Comparison of ENCODE assay signal across 1 cellular context in the genomic region with DNA sequence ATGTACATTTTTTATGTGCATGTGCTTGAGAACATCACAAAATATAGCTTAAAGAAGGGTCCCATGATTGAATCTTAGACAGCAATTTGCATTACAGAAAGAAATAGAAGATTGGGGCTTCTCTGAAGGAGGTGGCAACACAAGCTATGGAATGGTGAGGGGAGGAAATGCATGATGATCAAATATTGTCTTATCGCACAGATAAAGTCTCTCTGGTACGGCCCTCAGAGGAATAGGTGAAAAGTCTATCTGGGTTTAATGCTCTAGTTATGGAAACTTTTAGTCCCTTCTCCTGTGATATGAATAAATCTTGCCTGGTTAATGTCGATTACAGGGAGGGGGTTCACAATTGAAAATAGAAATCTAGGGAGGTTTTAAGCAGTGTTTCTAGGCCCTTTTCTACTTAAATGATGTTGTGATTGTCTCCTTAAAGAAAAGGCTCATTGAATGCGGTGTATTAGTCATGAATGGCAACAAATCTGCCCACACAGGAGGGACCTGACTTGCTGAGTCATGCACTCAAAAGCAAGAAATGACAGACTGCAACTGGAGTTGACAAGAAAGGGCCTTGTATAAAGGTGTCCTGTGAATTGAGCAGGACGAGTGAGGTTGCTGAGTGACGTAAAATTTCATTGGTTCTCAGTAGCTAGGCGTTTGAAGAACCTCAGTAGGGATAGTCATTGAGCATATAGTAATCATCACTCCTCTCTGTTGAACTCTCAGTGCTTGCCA.
TF ChIP-seq lines count a peak whose summit lies in the region.

No MANE protein-coding gene starts in this region.

TF ChIP-seq in GM23338, 12 proteins besides CTCF, POLR2A, EP300 and RAD21 (continued from another document):
- TF ChIP-seq, protein P1, sequence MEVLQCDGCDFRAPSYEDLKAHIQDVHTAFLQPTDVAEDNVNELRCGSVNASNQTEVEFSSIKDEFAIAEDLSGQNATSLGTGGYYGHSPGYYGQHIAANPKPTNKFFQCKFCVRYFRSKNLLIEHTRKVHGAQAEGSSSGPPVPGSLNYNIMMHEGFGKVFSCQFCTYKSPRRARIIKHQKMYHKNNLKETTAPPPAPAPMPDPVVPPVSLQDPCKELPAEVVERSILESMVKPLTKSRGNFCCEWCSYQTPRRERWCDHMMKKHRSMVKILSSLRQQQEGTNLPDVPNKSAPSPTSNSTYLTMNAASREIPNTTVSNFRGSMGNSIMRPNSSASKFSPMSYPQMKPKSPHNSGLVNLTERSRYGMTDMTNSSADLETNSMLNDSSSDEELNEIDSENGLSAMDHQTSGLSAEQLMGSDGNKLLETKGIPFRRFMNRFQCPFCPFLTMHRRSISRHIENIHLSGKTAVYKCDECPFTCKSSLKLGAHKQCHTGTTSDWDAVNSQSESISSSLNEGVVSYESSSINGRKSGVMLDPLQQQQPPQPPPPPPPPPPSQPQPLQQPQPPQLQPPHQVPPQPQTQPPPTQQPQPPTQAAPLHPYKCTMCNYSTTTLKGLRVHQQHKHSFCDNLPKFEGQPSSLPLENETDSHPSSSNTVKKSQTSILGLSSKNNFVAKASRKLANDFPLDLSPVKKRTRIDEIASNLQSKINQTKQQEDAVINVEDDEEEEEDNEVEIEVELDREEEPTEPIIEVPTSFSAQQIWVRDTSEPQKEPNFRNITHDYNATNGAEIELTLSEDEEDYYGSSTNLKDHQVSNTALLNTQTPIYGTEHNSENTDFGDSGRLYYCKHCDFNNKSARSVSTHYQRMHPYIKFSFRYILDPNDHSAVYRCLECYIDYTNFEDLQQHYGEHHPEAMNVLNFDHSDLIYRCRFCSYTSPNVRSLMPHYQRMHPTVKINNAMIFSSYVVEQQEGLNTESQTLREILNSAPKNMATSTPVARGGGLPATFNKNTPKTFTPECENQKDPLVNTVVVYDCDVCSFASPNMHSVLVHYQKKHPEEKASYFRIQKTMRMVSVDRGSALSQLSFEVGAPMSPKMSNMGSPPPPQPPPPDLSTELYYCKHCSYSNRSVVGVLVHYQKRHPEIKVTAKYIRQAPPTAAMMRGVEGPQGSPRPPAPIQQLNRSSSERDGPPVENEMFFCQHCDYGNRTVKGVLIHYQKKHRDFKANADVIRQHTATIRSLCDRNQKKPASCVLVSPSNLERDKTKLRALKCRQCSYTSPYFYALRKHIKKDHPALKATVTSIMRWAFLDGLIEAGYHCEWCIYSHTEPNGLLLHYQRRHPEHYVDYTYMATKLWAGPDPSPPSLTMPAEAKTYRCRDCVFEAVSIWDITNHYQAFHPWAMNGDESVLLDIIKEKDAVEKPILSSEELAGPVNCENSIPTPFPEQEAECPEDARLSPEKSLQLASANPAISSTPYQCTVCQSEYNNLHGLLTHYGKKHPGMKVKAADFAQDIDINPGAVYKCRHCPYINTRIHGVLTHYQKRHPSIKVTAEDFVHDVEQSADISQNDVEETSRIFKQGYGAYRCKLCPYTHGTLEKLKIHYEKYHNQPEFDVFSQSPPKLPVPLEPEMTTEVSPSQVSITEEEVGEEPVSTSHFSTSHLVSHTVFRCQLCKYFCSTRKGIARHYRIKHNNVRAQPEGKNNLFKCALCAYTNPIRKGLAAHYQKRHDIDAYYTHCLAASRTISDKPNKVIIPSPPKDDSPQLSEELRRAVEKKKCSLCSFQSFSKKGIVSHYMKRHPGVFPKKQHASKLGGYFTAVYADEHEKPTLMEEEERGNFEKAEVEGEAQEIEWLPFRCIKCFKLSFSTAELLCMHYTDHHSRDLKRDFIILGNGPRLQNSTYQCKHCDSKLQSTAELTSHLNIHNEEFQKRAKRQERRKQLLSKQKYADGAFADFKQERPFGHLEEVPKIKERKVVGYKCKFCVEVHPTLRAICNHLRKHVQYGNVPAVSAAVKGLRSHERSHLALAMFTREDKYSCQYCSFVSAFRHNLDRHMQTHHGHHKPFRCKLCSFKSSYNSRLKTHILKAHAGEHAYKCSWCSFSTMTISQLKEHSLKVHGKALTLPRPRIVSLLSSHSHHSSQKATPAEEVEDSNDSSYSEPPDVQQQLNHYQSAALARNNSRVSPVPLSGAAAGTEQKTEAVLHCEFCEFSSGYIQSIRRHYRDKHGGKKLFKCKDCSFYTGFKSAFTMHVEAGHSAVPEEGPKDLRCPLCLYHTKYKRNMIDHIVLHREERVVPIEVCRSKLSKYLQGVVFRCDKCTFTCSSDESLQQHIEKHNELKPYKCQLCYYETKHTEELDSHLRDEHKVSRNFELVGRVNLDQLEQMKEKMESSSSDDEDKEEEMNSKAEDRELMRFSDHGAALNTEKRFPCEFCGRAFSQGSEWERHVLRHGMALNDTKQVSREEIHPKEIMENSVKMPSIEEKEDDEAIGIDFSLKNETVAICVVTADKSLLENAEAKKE (CRISPR knock-in tag; IDR thresholded peaks at IDR 0.05): no peak
- TF ChIP-seq EZH2phosphoT487 (IDR thresholded peaks at IDR 0.05; ENCODE audit: unreplicated experiment): no peak
- TF ChIP-seq CREB1 (CRISPR knock-in tag; IDR thresholded peaks at IDR 0.05; ENCODE audit: low read depth): no peak
- no peak for TF ChIP-seq ZNF331 (CRISPR knock-in tag; IDR thresholded peaks at IDR 0.05; ENCODE audit: low read depth)
- TF ChIP-seq, protein P2, sequence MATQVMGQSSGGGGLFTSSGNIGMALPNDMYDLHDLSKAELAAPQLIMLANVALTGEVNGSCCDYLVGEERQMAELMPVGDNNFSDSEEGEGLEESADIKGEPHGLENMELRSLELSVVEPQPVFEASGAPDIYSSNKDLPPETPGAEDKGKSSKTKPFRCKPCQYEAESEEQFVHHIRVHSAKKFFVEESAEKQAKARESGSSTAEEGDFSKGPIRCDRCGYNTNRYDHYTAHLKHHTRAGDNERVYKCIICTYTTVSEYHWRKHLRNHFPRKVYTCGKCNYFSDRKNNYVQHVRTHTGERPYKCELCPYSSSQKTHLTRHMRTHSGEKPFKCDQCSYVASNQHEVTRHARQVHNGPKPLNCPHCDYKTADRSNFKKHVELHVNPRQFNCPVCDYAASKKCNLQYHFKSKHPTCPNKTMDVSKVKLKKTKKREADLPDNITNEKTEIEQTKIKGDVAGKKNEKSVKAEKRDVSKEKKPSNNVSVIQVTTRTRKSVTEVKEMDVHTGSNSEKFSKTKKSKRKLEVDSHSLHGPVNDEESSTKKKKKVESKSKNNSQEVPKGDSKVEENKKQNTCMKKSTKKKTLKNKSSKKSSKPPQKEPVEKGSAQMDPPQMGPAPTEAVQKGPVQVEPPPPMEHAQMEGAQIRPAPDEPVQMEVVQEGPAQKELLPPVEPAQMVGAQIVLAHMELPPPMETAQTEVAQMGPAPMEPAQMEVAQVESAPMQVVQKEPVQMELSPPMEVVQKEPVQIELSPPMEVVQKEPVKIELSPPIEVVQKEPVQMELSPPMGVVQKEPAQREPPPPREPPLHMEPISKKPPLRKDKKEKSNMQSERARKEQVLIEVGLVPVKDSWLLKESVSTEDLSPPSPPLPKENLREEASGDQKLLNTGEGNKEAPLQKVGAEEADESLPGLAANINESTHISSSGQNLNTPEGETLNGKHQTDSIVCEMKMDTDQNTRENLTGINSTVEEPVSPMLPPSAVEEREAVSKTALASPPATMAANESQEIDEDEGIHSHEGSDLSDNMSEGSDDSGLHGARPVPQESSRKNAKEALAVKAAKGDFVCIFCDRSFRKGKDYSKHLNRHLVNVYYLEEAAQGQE (IDR thresholded peaks at IDR 0.05; ENCODE audit: unreplicated experiment): no peak
